22 cellular contexts compared by ENCODE assay signal in genomic region chr13:64069892-64070291, GRCh38.
"Had no signal": no experiment of that assay in that cellular context is flagged by ENCODE, and none has a peak within 500 bp of the region (broad histone marks: within the 10 kb centered on the region; RNA-seq: fewer than 3 reads in every experiment).

No MANE protein-coding gene starts in this region.

- H3K27me3 ChIP-seq: esophagus squamous epithelium, gastrocnemius medialis, heart right ventricle, left lung had no signal

- H3K4me1 ChIP-seq: esophagus squamous epithelium, gastrocnemius medialis, heart right ventricle, left lung, lower lobe of right lung had no signal

- H3K27ac ChIP-seq: epithelial cell of prostate, esophagus squamous epithelium, gastrocnemius medialis, heart right ventricle, left lung, lower lobe of right lung had no signal

- H3K36me3 ChIP-seq: esophagus squamous epithelium, gastrocnemius medialis, heart right ventricle, left lung, lower lobe of right lung had no signal

- H3K4me3 ChIP-seq: esophagus squamous epithelium, gastrocnemius medialis, heart right ventricle, left lung, lower lobe of right lung, mucosa of descending colon had no signal

- H3K9me3 ChIP-seq: gastrocnemius medialis, left lung, lower lobe of right lung had no signal

- DNase-seq: cortex of kidney; effector CD8-positive, alpha-beta T cell; effector memory CD8-positive, alpha-beta T cell; endodermal cell; erythroblast; esophagus squamous epithelium; foreskin fibroblast; foreskin melanocyte; gastrocnemius medialis; glutamatergic neuron; head of caudate nucleus; heart right ventricle; hippocampal formation; left cardiac atrium; left lung; left ventricle myocardium superior; lower lobe of right lung; mesenchymal stem cell; mucosa of descending colon; naive B cell; naive thymus-derived CD8-positive, alpha-beta T cell had no signal
